Comparison of ENCODE assay signal across 8 cellular contexts in genomic region chr4:140052050-140052449, GRCh38.
DNase-seq lines count a peak whose midpoint lies in the region; ATAC-seq and TF ChIP-seq lines count a peak whose summit lies in the region.

No MANE protein-coding gene starts in this region.

- no peak overlapping the region for H3K27ac Mint-ChIP-seq in activated CD8-positive, alpha-beta T cell treated with anti-CD3 and anti-CD28 coated beads for 36 hours

- no peak for ATAC-seq in activated CD8-positive, alpha-beta T cell treated with anti-CD3 and anti-CD28 coated beads for 36 hours
- ATAC-seq in Right ventricle myocardium superior (ENCODE audit: poor library complexity) (no peak), GM19023 (IDR thresholded peaks at IDR 0.05; ENCODE audit: unreplicated experiment) (no peak)

- H3K9me3 Mint-ChIP-seq in activated CD8-positive, alpha-beta T cell treated with anti-CD3 and anti-CD28 coated beads for 36 hours, result no peaks in the 10 kb centered on the region

- CTCF ChIA-PET in activated CD8-positive, alpha-beta T cell treated with anti-CD3 and anti-CD28 coated beads for 36 hours (lab: Charles Lee), result interaction anchor here (0.6 to 2.2 kb wide), 12 partner anchors 13 to 308 kb away, joined by 3 to 7 read pairs (median 4); partner anchors contain the start of gene MAML3

- no peak overlapping the region for H3K4me3 Mint-ChIP-seq in activated CD8-positive, alpha-beta T cell treated with anti-CD3 and anti-CD28 coated beads for 36 hours

- peak; percentile 44 for TF ChIP-seq CTCF in activated CD8-positive, alpha-beta T cell treated with anti-CD3 and anti-CD28 coated beads for 36 hours (IDR thresholded peaks at IDR 0.05)

- intact Hi-C loops in activated CD8-positive, alpha-beta T cell treated with anti-CD3 and anti-CD28 coated beads for 36 hours (cut with micrococcal nuclease), result loop anchor here (5.0 kb wide), 1 partner anchor 100 kb away; the partner anchor contains the start of gene MAML3
- intact Hi-C loops in Right ventricle myocardium superior (cut with DNase I), result loop anchor here (10.0 kb wide), 1 partner anchor 327 kb away; no protein-coding TSS in a partner anchor

- no peaks in the 10 kb centered on the region for H3K36me3 Mint-ChIP-seq in activated CD8-positive, alpha-beta T cell treated with anti-CD3 and anti-CD28 coated beads for 36 hours (ENCODE audit: low read depth)

- POLR2A ChIA-PET in activated CD8-positive, alpha-beta T cell treated with anti-CD3 and anti-CD28 coated beads for 36 hours (lab: Charles Lee), result interaction anchor here (1.0 kb wide), 1 partner anchor 102 kb away, joined by 3 read pairs; the partner anchor contains the start of gene MAML3

- H3K4me1 Mint-ChIP-seq in activated CD8-positive, alpha-beta T cell treated with anti-CD3 and anti-CD28 coated beads for 36 hours (ENCODE audit: low read depth), result peaks cover 55% of the 10 kb centered on the region

- DNase-seq in EH (ENCODE audit: low read depth) (peak; percentile 59), LHCN-M2 (ENCODE audit: low read depth) (peak; percentile 36), Right ventricle myocardium superior (peak; percentile 73), NCI-H510A treated with DMSO at 0.1 percent for 48 hours (lab: John Stamatoyannopoulos, UW) (no peak), LoVo (ENCODE audit: low spot score) (no peak)
- DNase-seq in activated CD8-positive, alpha-beta T cell treated with anti-CD3 and anti-CD28 coated beads for 36 hours, result peak; percentile 67
- DNase-seq in stimulated activated CD4-positive, alpha-beta T cell treated with anti-CD3 and anti-CD28 coated beads, Interleukin-2, amount 100 ng/mL, for 4 hours (ENCODE audit: low read depth), result peak; percentile 26

- H3K27me3 Mint-ChIP-seq in activated CD8-positive, alpha-beta T cell treated with anti-CD3 and anti-CD28 coated beads for 36 hours, result peaks cover 6% of the 10 kb centered on the region

Comparison
In these comparisons a context has a peak if more than half of its experiments do, and no peak if none do; other contexts are left out.
1. DNase-seq: peak in EH (single experiment), LHCN-M2 (single experiment), activated CD8-positive, alpha-beta T cell treated with anti-CD3 and anti-CD28 coated beads for 36 hours (single experiment), Right ventricle myocardium superior (single experiment) and stimulated activated CD4-positive, alpha-beta T cell treated with anti-CD3 and anti-CD28 coated beads, Interleukin-2, amount 100 ng/mL, for 4 hours (single experiment); none in NCI-H510A treated with DMSO at 0.1 percent for 48 hours (single experiment) and LoVo (single experiment).